Comparison of ENCODE assay signal across 2 cellular contexts in genomic region chr11:70844387-70844786, GRCh38.
A peak's percentile ranks its signal among the peaks of the same experiment; 100 is the strongest.
TF ChIP-seq lines count a peak whose summit lies in the region.

No MANE protein-coding gene starts in this region.

TF ChIP-seq in GM23338, 12 proteins besides CTCF, POLR2A, EP300 and RAD21:
- TF ChIP-seq POLR2AphosphoS5 (IDR thresholded peaks at IDR 0.05; ENCODE audit: low read depth) = no peak
- no peak for TF ChIP-seq ZNF331 (CRISPR knock-in tag; IDR thresholded peaks at IDR 0.05; ENCODE audit: low read depth)
- TF ChIP-seq EZH2phosphoT487 (IDR thresholded peaks at IDR 0.05; ENCODE audit: unreplicated experiment) = no peak
- TF ChIP-seq STAT1 (IDR thresholded peaks at IDR 0.05; ENCODE audit: unreplicated experiment) = no peak
- TF ChIP-seq JUNB (IDR thresholded peaks at IDR 0.05; ENCODE audit: unreplicated experiment) = no peak
- no peak for TF ChIP-seq NANOG (IDR thresholded peaks at IDR 0.05; ENCODE audit: borderline replicate concordance)
- TF ChIP-seq ZNF114 (CRISPR knock-in tag; IDR thresholded peaks at IDR 0.05) = no peak
- no peak for TF ChIP-seq ETS1 (IDR thresholded peaks at IDR 0.05)
- no peak for TF ChIP-seq REST (IDR thresholded peaks at IDR 0.05; ENCODE audit: unreplicated experiment)
- TF ChIP-seq EZH2 (IDR thresholded peaks at IDR 0.05; ENCODE audit: low read depth, unreplicated experiment) = no peak
- no peak for TF ChIP-seq ZNF462 (CRISPR knock-in tag; IDR thresholded peaks at IDR 0.05)
- TF ChIP-seq CREB1 (CRISPR knock-in tag; IDR thresholded peaks at IDR 0.05; ENCODE audit: low read depth) = no peak

TF ChIP-seq in H1, 55 proteins besides CTCF, POLR2A, EP300 and RAD21:
- TF ChIP-seq SIX5 (IDR thresholded peaks at IDR 0.05; ENCODE audit: low read depth, low read length) (no peak), CEBPB (IDR thresholded peaks at IDR 0.05; ENCODE audit: low read depth, low read length) (peak; percentile 87), SUZ12 (IDR thresholded peaks at IDR 0.05; ENCODE audit: low read length) (no peak)
